In genomic region chr15:26561130-26561529, GRCh38 we compare ENCODE assay signal across 31 cellular contexts.
"Had no signal": no experiment of that assay in that cellular context is flagged by ENCODE, and none has a peak within 500 bp of the region (broad histone marks: within the 10 kb centered on the region; RNA-seq: fewer than 3 reads in every experiment).

No MANE protein-coding gene starts in this region.

- H3K4me1 ChIP-seq: SJCRH30 had no signal

- H3K9me3 ChIP-seq: SJCRH30 had no signal

- H3K27me3 ChIP-seq: brain microvascular endothelial cell, SJCRH30 had no signal

- H3K4me3 ChIP-seq: K562, PC-9, SJCRH30, SK-N-MC had no signal

- H3K36me3 Mint-ChIP-seq: activated naive CD8-positive, alpha-beta T cell treated with anti-CD3 and anti-CD28 coated beads for 36 hours had no signal

- H3K4me1 Mint-ChIP-seq: activated CD4-positive, alpha-beta T cell treated with anti-CD3 and anti-CD28 coated beads, Interleukin-2, amount 10 ng/mL, durations not matched to agents 24 days and 14 days; activated naive CD8-positive, alpha-beta T cell treated with anti-CD3 and anti-CD28 coated beads for 36 hours; activated T-helper 17 cell treated with anti-CD3 and anti-CD28 coated beads, Interleukin-2, amount 50 U/mL, for 72 hours had no signal

- H3K27ac ChIP-seq: brain microvascular endothelial cell, PC-9, RWPE1, SJCRH30, SK-N-MC, WERI-Rb-1 had no signal

- DNase-seq: activated CD4-positive, alpha-beta T cell treated with anti-CD3 and anti-CD28 coated beads, Interleukin-2, amount 10 ng/mL, durations not matched to agents 24 days and 14 days; activated CD4-positive, alpha-beta T cell treated with anti-CD3 and anti-CD28 coated beads, Interleukin-2, amount 50 U/mL, for 4 hours; activated CD8-positive, alpha-beta T cell treated with anti-CD3 and anti-CD28 coated beads for 36 hours; activated effector memory CD4-positive, alpha-beta T cell treated with anti-CD3 and anti-CD28 coated beads, Interleukin-2, amount 50 U/mL, for 16 hours; activated naive CD4-positive, alpha-beta T cell; activated naive CD4-positive, alpha-beta T cell treated with anti-CD3 and anti-CD28 coated beads, Interleukin-2, amount 50 U/mL, for 16 hours; activated naive CD8-positive, alpha-beta T cell treated with anti-CD3 and anti-CD28 coated beads for 36 hours; activated T-cell treated with anti-CD3 and anti-CD28 coated beads, Interleukin-2, amount 50 U/mL, for 1 hour; activated T-cell treated with anti-CD3 and anti-CD28 coated beads, Interleukin-2, amount 50 U/mL, for 72 hours; amniotic stem cell; aorta; brain microvascular endothelial cell; NCI-H1092 treated with DMSO at 0.1 percent for 48 hours; NCI-H1417; NCI-H146; NCI-H187; NCI-H2029 treated with DMSO at 0.1 percent for 48 hours; NCI-H2107; NCI-H2171; NCI-H510A; NCI-H526; NCI-H748 treated with DMSO at 0.1 percent for 48 hours; PC-9; SHP77; SJCRH30; T1000; WERI-Rb-1 had no signal

- H3K27me3 Mint-ChIP-seq: activated CD4-positive, alpha-beta T cell treated with anti-CD3 and anti-CD28 coated beads, Interleukin-2, amount 10 ng/mL, durations not matched to agents 24 days and 14 days; activated CD8-positive, alpha-beta T cell treated with anti-CD3 and anti-CD28 coated beads for 36 hours; activated naive CD8-positive, alpha-beta T cell treated with anti-CD3 and anti-CD28 coated beads for 36 hours; activated T-helper 17 cell treated with anti-CD3 and anti-CD28 coated beads, Interleukin-2, amount 50 U/mL, for 72 hours had no signal

- ATAC-seq: activated CD8-positive, alpha-beta T cell treated with anti-CD3 and anti-CD28 coated beads for 36 hours; activated T-cell treated with anti-CD3 and anti-CD28 coated beads, Interleukin-2, amount 50 U/mL, for 72 hours; activated T-helper 17 cell treated with anti-CD3 and anti-CD28 coated beads, Interleukin-2, amount 50 U/mL, for 72 hours; K562 had no signal

- H3K27ac Mint-ChIP-seq: activated CD4-positive, alpha-beta T cell treated with anti-CD3 and anti-CD28 coated beads, Interleukin-2, amount 10 ng/mL, durations not matched to agents 24 days and 14 days; activated CD8-positive, alpha-beta T cell treated with anti-CD3 and anti-CD28 coated beads for 36 hours; activated naive CD8-positive, alpha-beta T cell treated with anti-CD3 and anti-CD28 coated beads for 36 hours; activated T-cell treated with anti-CD3 and anti-CD28 coated beads, Interleukin-2, amount 50 U/mL, for 72 hours; activated T-helper 17 cell treated with anti-CD3 and anti-CD28 coated beads, Interleukin-2, amount 50 U/mL, for 72 hours had no signal

- H3K4me3 Mint-ChIP-seq: activated CD4-positive, alpha-beta T cell treated with anti-CD3 and anti-CD28 coated beads, Interleukin-2, amount 10 ng/mL, durations not matched to agents 24 days and 14 days; activated CD8-positive, alpha-beta T cell treated with anti-CD3 and anti-CD28 coated beads for 36 hours; activated naive CD8-positive, alpha-beta T cell treated with anti-CD3 and anti-CD28 coated beads for 36 hours; activated T-cell treated with anti-CD3 and anti-CD28 coated beads, Interleukin-2, amount 50 U/mL, for 72 hours; activated T-helper 17 cell treated with anti-CD3 and anti-CD28 coated beads, Interleukin-2, amount 50 U/mL, for 72 hours had no signal

- H3K36me3 ChIP-seq: brain microvascular endothelial cell, SJCRH30 had no signal
